ENCODE assay signal across 15 cellular contexts in genomic region chr3:2771193-2771592, GRCh38.
DNase-seq lines count a peak whose midpoint lies in the region; ATAC-seq and TF ChIP-seq lines count a peak whose summit lies in the region.
"Had no signal": no experiment of that assay in that cellular context is flagged by ENCODE, and none has a peak within 500 bp of the region (broad histone marks: within the 10 kb centered on the region; RNA-seq: fewer than 3 reads in every experiment).

No MANE protein-coding gene starts in this region.

- ATAC-seq in GM19043 (IDR thresholded peaks at IDR 0.05; ENCODE audit: low read depth, unreplicated experiment) (peak; percentile 85), HG02571 (IDR thresholded peaks at IDR 0.05; ENCODE audit: unreplicated experiment) (peak; percentile 61), HG03354 (IDR thresholded peaks at IDR 0.05; ENCODE audit: poor library complexity, severe bottlenecking, unreplicated experiment) (peak; percentile 78), Right ventricle myocardium inferior (no peak), GM21367 (IDR thresholded peaks at IDR 0.05; ENCODE audit: unreplicated experiment) (no peak)
- no peak for ATAC-seq in stimulated activated effector memory CD8-positive, alpha-beta T cell treated with anti-CD3 and anti-CD28 coated beads, Interleukin-12 subunit alpha, Interleukin-12 subunit beta, amount 100 ng/mL, for 72 hours

- no peak overlapping the region for H3K4me3 ChIP-seq in transverse colon

- no peaks in the 10 kb centered on the region for H3K27me3 ChIP-seq in transverse colon

- H3K27ac Mint-ChIP-seq in stimulated activated effector memory CD8-positive, alpha-beta T cell treated with anti-CD3 and anti-CD28 coated beads, Interleukin-12 subunit alpha, Interleukin-12 subunit beta, amount 100 ng/mL, for 72 hours, result no peak overlapping the region
- H3K27ac Mint-ChIP-seq: activated naive CD4-positive, alpha-beta T cell treated with anti-CD3 and anti-CD28 coated beads, Interleukin-2, amount 10 ng/mL, durations not matched to agents 7 days and 5 days; B cell had no signal

- DNase-seq in transverse colon, result no peak
- no peak for DNase-seq in Right ventricle myocardium inferior (ENCODE audit: missing footprints)
- DNase-seq in stimulated activated effector memory CD8-positive, alpha-beta T cell treated with anti-CD3 and anti-CD28 coated beads, Interleukin-12 subunit alpha, Interleukin-12 subunit beta, amount 100 ng/mL, for 72 hours (ENCODE audit: low spot score in 2 of 2), result no peak
- DNase-seq: activated naive CD4-positive, alpha-beta T cell treated with anti-CD3 and anti-CD28 coated beads, Interleukin-2, amount 10 ng/mL, durations not matched to agents 7 days and 5 days; activated T-cell treated with anti-CD3 and anti-CD28 coated beads for 4 hours; Calu3; KG1; NCI-H1105 treated with DMSO at 0.1 percent for 48 hours; NCI-H2171 treated with DMSO at 0.1 percent for 48 hours had no signal

- no peaks in the 10 kb centered on the region for H3K36me3 ChIP-seq in transverse colon

- no peak for TF ChIP-seq CTCF in transverse colon (IDR thresholded peaks at IDR 0.05)

- no peak for TF ChIP-seq EP300 in transverse colon (IDR thresholded peaks at IDR 0.05; ENCODE audit: low read depth)

- H3K9me3 ChIP-seq in transverse colon, result no peaks in the 10 kb centered on the region

- intact Hi-C loops in transverse colon (cut with DNase I; ENCODE audit: low total_unique reads), result no loop called here
- intact Hi-C loops in Right ventricle myocardium inferior (cut with DNase I), result no loop called here

- no peaks in the 10 kb centered on the region for H3K9me3 Mint-ChIP-seq in stimulated activated effector memory CD8-positive, alpha-beta T cell treated with anti-CD3 and anti-CD28 coated beads, Interleukin-12 subunit alpha, Interleukin-12 subunit beta, amount 100 ng/mL, for 72 hours
- H3K9me3 Mint-ChIP-seq: activated naive CD4-positive, alpha-beta T cell treated with anti-CD3 and anti-CD28 coated beads, Interleukin-2, amount 10 ng/mL, durations not matched to agents 7 days and 5 days had no signal

- H3K4me1 Mint-ChIP-seq in stimulated activated effector memory CD8-positive, alpha-beta T cell treated with anti-CD3 and anti-CD28 coated beads, Interleukin-12 subunit alpha, Interleukin-12 subunit beta, amount 100 ng/mL, for 72 hours, result no peaks in the 10 kb centered on the region
- H3K4me1 Mint-ChIP-seq: activated naive CD4-positive, alpha-beta T cell treated with anti-CD3 and anti-CD28 coated beads, Interleukin-2, amount 10 ng/mL, durations not matched to agents 7 days and 5 days; B cell had no signal

- H3K36me3 Mint-ChIP-seq in stimulated activated effector memory CD8-positive, alpha-beta T cell treated with anti-CD3 and anti-CD28 coated beads, Interleukin-12 subunit alpha, Interleukin-12 subunit beta, amount 100 ng/mL, for 72 hours, result no peaks in the 10 kb centered on the region
- H3K36me3 Mint-ChIP-seq: activated naive CD4-positive, alpha-beta T cell treated with anti-CD3 and anti-CD28 coated beads, Interleukin-2, amount 10 ng/mL, durations not matched to agents 7 days and 5 days had no signal

- no peak overlapping the region for H3K27ac ChIP-seq in transverse colon
- H3K27ac ChIP-seq: epithelial cell of prostate had no signal

- no peak for TF ChIP-seq POLR2A in transverse colon (IDR thresholded peaks at IDR 0.05)

- H3K4me1 ChIP-seq in transverse colon, result no peaks in the 10 kb centered on the region

- no peak overlapping the region for H3K4me3 Mint-ChIP-seq in stimulated activated effector memory CD8-positive, alpha-beta T cell treated with anti-CD3 and anti-CD28 coated beads, Interleukin-12 subunit alpha, Interleukin-12 subunit beta, amount 100 ng/mL, for 72 hours
- H3K4me3 Mint-ChIP-seq: activated naive CD4-positive, alpha-beta T cell treated with anti-CD3 and anti-CD28 coated beads, Interleukin-2, amount 10 ng/mL, durations not matched to agents 7 days and 5 days; B cell had no signal

- in situ Hi-C loops in transverse colon (cut with MboI; ENCODE audit: low pct_ligation_motif_present in 1 of 4, low pct_unique_long_range_greater_than_20kb in 1 of 4, low sequenced_read_pairs in 3 of 4), result no loop called here

Comparison
In these comparisons a context has a peak if more than half of its experiments do, and no peak if none do; other contexts are left out.
1. ATAC-seq: peak in GM19043 (single experiment), HG02571 (single experiment) and HG03354 (single experiment); none in Right ventricle myocardium inferior (single experiment), stimulated activated effector memory CD8-positive, alpha-beta T cell treated with anti-CD3 and anti-CD28 coated beads, Interleukin-12 subunit alpha, Interleukin-12 subunit beta, amount 100 ng/mL, for 72 hours (single experiment) and GM21367 (single experiment).